In genomic region chr22:46349681-46350080, GRCh38 we compare ENCODE assay signal across 20 cellular contexts.
"Had no signal": no experiment of that assay in that cellular context is flagged by ENCODE, and none has a peak within 500 bp of the region (broad histone marks: within the 10 kb centered on the region; RNA-seq: fewer than 3 reads in every experiment).

No MANE protein-coding gene starts in this region.

- H3K27ac ChIP-seq: vagina had no signal

- H3K27me3 Mint-ChIP-seq: activated B cell treated with CpG ODN at 0.5 μM for 24 hours; activated CD4-positive, alpha-beta T cell treated with anti-CD3 and anti-CD28 coated beads, Interleukin-2, amount 10 ng/mL, durations not matched to agents 24 days and 14 days; activated CD8-positive, alpha-beta T cell treated with anti-CD3 and anti-CD28 coated beads for 36 hours; activated naive CD8-positive, alpha-beta T cell treated with anti-CD3 and anti-CD28 coated beads, Interleukin-2, amount 10 ng/mL, durations not matched to agents 7 days and 5 days; activated T-cell treated with anti-CD3 and anti-CD28 coated beads, Interleukin-2, amount 50 U/mL, for 24 hours; stimulated activated naive CD8-positive, alpha-beta T cell treated with anti-CD3 and anti-CD28 coated beads, Interleukin-15, Interleukin-2, amounts not matched to agents 100 ng/mL and 50 ng/mL, for 24 hours had no signal

- H3K27me3 ChIP-seq: dorsolateral prefrontal cortex, vagina had no signal

- H3K27ac Mint-ChIP-seq: activated B cell treated with CpG ODN at 0.5 μM for 24 hours; activated CD4-positive, alpha-beta T cell treated with anti-CD3 and anti-CD28 coated beads, Interleukin-2, amount 10 ng/mL, durations not matched to agents 24 days and 14 days; activated CD8-positive, alpha-beta T cell treated with anti-CD3 and anti-CD28 coated beads for 36 hours; activated naive CD8-positive, alpha-beta T cell treated with anti-CD3 and anti-CD28 coated beads, Interleukin-2, amount 10 ng/mL, durations not matched to agents 7 days and 5 days; activated T-cell treated with anti-CD3 and anti-CD28 coated beads, Interleukin-2, amount 50 U/mL, for 24 hours; activated T-helper 2 cell treated with anti-CD3 and anti-CD28 coated beads, Interferon-gamma antibody, Interleukin-2, Interleukin-4, amounts not matched to agents 10 μg/mL and 5 μg/mL and 100 μg/mL, durations not matched to agents 14 hours and 24 hours and 36 hours; mesothelial cell of epicardium; nephron; stimulated activated naive CD8-positive, alpha-beta T cell treated with anti-CD3 and anti-CD28 coated beads, Interleukin-15, Interleukin-2, amounts not matched to agents 100 ng/mL and 50 ng/mL, for 24 hours had no signal

- H3K4me3 ChIP-seq: lung, vagina had no signal

- DNase-seq: activated B cell treated with CpG ODN at 0.5 μM for 24 hours; activated CD4-positive, alpha-beta T cell treated with anti-CD3 and anti-CD28 coated beads, Interleukin-2, amount 10 ng/mL, durations not matched to agents 24 days and 14 days; activated CD8-positive, alpha-beta T cell treated with anti-CD3 and anti-CD28 coated beads for 36 hours; activated naive CD4-positive, alpha-beta T cell treated with Interleukin-2 at 50 U/mL for 16 hours; activated naive CD8-positive, alpha-beta T cell treated with anti-CD3 and anti-CD28 coated beads, Interleukin-2, amount 10 ng/mL, durations not matched to agents 7 days and 5 days; activated T-cell treated with anti-CD3 and anti-CD28 coated beads, Interleukin-2, amount 50 U/mL, for 24 hours; amygdala; hippocampal formation; islet precursor cell; nucleus accumbens; T-helper 1 cell; T-helper 9 cell; trophoblast cell had no signal

- ATAC-seq: activated CD8-positive, alpha-beta T cell treated with anti-CD3 and anti-CD28 coated beads for 36 hours had no signal

- H3K4me3 Mint-ChIP-seq: activated B cell treated with CpG ODN at 0.5 μM for 24 hours; activated CD4-positive, alpha-beta T cell treated with anti-CD3 and anti-CD28 coated beads, Interleukin-2, amount 10 ng/mL, durations not matched to agents 24 days and 14 days; activated CD8-positive, alpha-beta T cell treated with anti-CD3 and anti-CD28 coated beads for 36 hours; activated naive CD8-positive, alpha-beta T cell treated with anti-CD3 and anti-CD28 coated beads, Interleukin-2, amount 10 ng/mL, durations not matched to agents 7 days and 5 days; activated T-cell treated with anti-CD3 and anti-CD28 coated beads, Interleukin-2, amount 50 U/mL, for 24 hours; mesothelial cell of epicardium; nephron; stimulated activated naive CD8-positive, alpha-beta T cell treated with anti-CD3 and anti-CD28 coated beads, Interleukin-15, Interleukin-2, amounts not matched to agents 100 ng/mL and 50 ng/mL, for 24 hours had no signal

- H3K9me3 Mint-ChIP-seq: activated B cell treated with CpG ODN at 0.5 μM for 24 hours; activated CD4-positive, alpha-beta T cell treated with anti-CD3 and anti-CD28 coated beads, Interleukin-2, amount 10 ng/mL, durations not matched to agents 24 days and 14 days; activated CD8-positive, alpha-beta T cell treated with anti-CD3 and anti-CD28 coated beads for 36 hours; activated naive CD8-positive, alpha-beta T cell treated with anti-CD3 and anti-CD28 coated beads, Interleukin-2, amount 10 ng/mL, durations not matched to agents 7 days and 5 days; activated T-cell treated with anti-CD3 and anti-CD28 coated beads, Interleukin-2, amount 50 U/mL, for 24 hours; activated T-helper 2 cell treated with anti-CD3 and anti-CD28 coated beads, Interferon-gamma antibody, Interleukin-2, Interleukin-4, amounts not matched to agents 10 μg/mL and 5 μg/mL and 100 μg/mL, durations not matched to agents 14 hours and 24 hours and 36 hours; mesothelial cell of epicardium; nephron; stimulated activated naive CD8-positive, alpha-beta T cell treated with anti-CD3 and anti-CD28 coated beads, Interleukin-15, Interleukin-2, amounts not matched to agents 100 ng/mL and 50 ng/mL, for 24 hours had no signal

- H3K9me3 ChIP-seq: vagina had no signal

- H3K4me1 Mint-ChIP-seq: activated CD4-positive, alpha-beta T cell treated with anti-CD3 and anti-CD28 coated beads, Interleukin-2, amount 10 ng/mL, durations not matched to agents 24 days and 14 days; mesothelial cell of epicardium; nephron had no signal
